ENCODE assay signal across 23 cellular contexts in genomic region chr7:69062020-69062760, GRCh38.
DNase-seq lines count a peak whose midpoint lies in the region; ATAC-seq and TF ChIP-seq lines count a peak whose summit lies in the region.
"Had no signal": no experiment of that assay in that cellular context is flagged by ENCODE, and none has a peak within 500 bp of the region (broad histone marks: within the 10 kb centered on the region; RNA-seq: fewer than 3 reads in every experiment).

No MANE protein-coding gene starts in this region.

- no peak for ATAC-seq in IMR-90 (ENCODE audit: low read depth)
- no peak for ATAC-seq in GM18517 (IDR thresholded peaks at IDR 0.05; ENCODE audit: unreplicated experiment)
- ATAC-seq: esophagus mucosa; heart left ventricle; Right ventricle myocardium inferior; stimulated activated naive B cell treated with anti-CD40 and anti-IgM and Interleukin-4, amounts not matched to agents 10 μg/mL and 1 μg/mL and 100 μg/mL, for 72 hours had no signal

- H3K79me1 ChIP-seq in IMR-90 (ENCODE audit: low read depth in 1 of 2, low read length in 2 of 2) = no peaks in the 10 kb centered on the region

- no peak overlapping the region for H3K27ac ChIP-seq in IMR-90 (ENCODE audit: insufficient read depth, low read length)
- no peak overlapping the region for H3K27ac ChIP-seq in endodermal cell (ENCODE audit: low read depth, low read length)
- H3K27ac ChIP-seq in osteoblast (ENCODE audit: low read depth, low read length) = no peak overlapping the region
- H3K27ac ChIP-seq: heart left ventricle, neutrophil, thoracic aorta had no signal

- no peak overlapping the region for H3K4ac ChIP-seq in IMR-90 (ENCODE audit: low read depth, low read length)

- no peak overlapping the region for H4K5ac ChIP-seq in IMR-90 (ENCODE audit: low read depth, low read length)

- peaks cover 6% of the 10 kb centered on the region for H3K36me3 Mint-ChIP-seq in endodermal cell (ENCODE audit: low read depth)
- H3K36me3 Mint-ChIP-seq: activated CD4-positive, alpha-beta memory T cell treated with anti-CD3 and anti-CD28 coated beads for 36 hours; stimulated activated naive B cell treated with anti-CD40 and anti-IgM and Interleukin-4, amounts not matched to agents 10 μg/mL and 1 μg/mL and 100 μg/mL, for 72 hours had no signal

- H2AK5ac ChIP-seq in IMR-90 (ENCODE audit: low read depth, low read length) = no peak overlapping the region

- H3K9me3 ChIP-seq in IMR-90 (ENCODE audit: control insufficient read depth, insufficient read depth, low read length) (peaks cover 15% of the 10 kb centered on the region), endodermal cell (ENCODE audit: control insufficient read depth, low read length) (peaks cover 45% of the 10 kb centered on the region), osteoblast (ENCODE audit: low read depth, low read length) (no peaks in the 10 kb centered on the region)
- H3K9me3 ChIP-seq: neutrophil, thoracic aorta had no signal

- CTCF ChIA-PET in IMR-90 (lab: Yijun Ruan, JAX) = no interaction called here

- TF ChIP-seq CTCF in IMR-90 (conservative IDR thresholded peaks at IDR 0.05; ENCODE audit: low read depth, low read length) (no peak), endodermal cell (conservative IDR thresholded peaks at IDR 0.05) (no peak), fibroblast of villous mesenchyme (IDR thresholded peaks at IDR 0.05; ENCODE audit: insufficient read depth, low read depth, low read length) (no peak), osteoblast (IDR thresholded peaks at IDR 0.05; ENCODE audit: extremely low read depth, low read depth, low read length) (no peak), lower leg skin (IDR thresholded peaks at IDR 0.05) (no peak)

- no peak overlapping the region for H2AK9ac ChIP-seq in IMR-90 (replicated peaks; ENCODE audit: low read depth, low read length, poor library complexity)

- intact Hi-C loops in IMR-90 (cut with micrococcal nuclease) (no loop called here), lower leg skin (cut with DNase I; ENCODE audit: low total_unique reads) (no loop called here)

- H3K56ac ChIP-seq in IMR-90 (ENCODE audit: extremely low read depth, insufficient read depth, low read length) = no peak overlapping the region

- H3K9ac ChIP-seq in IMR-90 (ENCODE audit: low read depth, low read length) (no peak overlapping the region), endodermal cell (ENCODE audit: extremely low read depth, low read length, poor library complexity, severe bottlenecking) (no peak overlapping the region)

- H2AFZ ChIP-seq in IMR-90 (replicated peaks; ENCODE audit: low read length, poor library complexity) (no peak overlapping the region), osteoblast (ENCODE audit: low read length) (no peak overlapping the region)

- no peak overlapping the region for H4K8ac ChIP-seq in IMR-90 (ENCODE audit: low read depth in 2 of 2, low read length in 2 of 2)

- no peaks in the 10 kb centered on the region for H3K27me3 ChIP-seq in IMR-90 (ENCODE audit: control insufficient read depth, insufficient read depth, low read length)
- no peaks in the 10 kb centered on the region for H3K27me3 ChIP-seq in endodermal cell (ENCODE audit: control insufficient read depth, insufficient read depth, low read length, poor library complexity, severe bottlenecking)
- H3K27me3 ChIP-seq in osteoblast (ENCODE audit: insufficient read depth, low read length) = no peaks in the 10 kb centered on the region
- H3K27me3 ChIP-seq: heart left ventricle, neutrophil had no signal

- H3K4me3 ChIP-seq in IMR-90 (ENCODE audit: insufficient read depth, low read depth, low read length) (no peak overlapping the region), endodermal cell (ENCODE audit: low read length) (peak overlapping the region; percentile 38), fibroblast of villous mesenchyme (ENCODE audit: low read depth, low read length) (no peak overlapping the region), osteoblast (ENCODE audit: insufficient read depth, low read length) (no peak overlapping the region), lower leg skin (ENCODE audit: low read depth, poor library complexity, severe bottlenecking) (no peak overlapping the region)
- H3K4me3 ChIP-seq: heart left ventricle, thoracic aorta had no signal

- H3K4me2 ChIP-seq in IMR-90 (ENCODE audit: low read depth, low read length) (no peak overlapping the region), osteoblast (ENCODE audit: insufficient read depth, low read length) (no peak overlapping the region)

- H2BK5ac ChIP-seq in IMR-90 (ENCODE audit: low read depth, low read length, poor library complexity, severe bottlenecking) = no peak overlapping the region

- TF ChIP-seq RAD21 in IMR-90 (IDR thresholded peaks at IDR 0.05; ENCODE audit: low read length) = no peak

- H4K91ac ChIP-seq in IMR-90 (ENCODE audit: insufficient read depth, low read depth, low read length) = no peak overlapping the region

- no CpG with 5 or more reads among the region's 19 CpGs for WGBS in IMR-90 (ENCODE audit: extremely low coverage in 2 of 2, insufficient read length in 1 of 2), 2 experiments
- WGBS in endodermal cell (ENCODE audit: insufficient coverage in 1 of 2, insufficient read length in 1 of 2), 2 experiments = 93 to 99% methylated on average over 8 to 19 of the region's 19 CpGs
- WGBS in lower leg skin, 2 donors = 90 to 96% methylated on average over 19 of the region's 19 CpGs

- H3K23ac ChIP-seq in IMR-90 (ENCODE audit: low read depth, low read length) = no peak overlapping the region

- peaks cover 29% of the 10 kb centered on the region for H3K9me3 Mint-ChIP-seq in endodermal cell

- no peaks in the 10 kb centered on the region for H4K20me1 ChIP-seq in IMR-90 (ENCODE audit: insufficient read depth, low read length)
- H4K20me1 ChIP-seq in osteoblast (ENCODE audit: insufficient read depth, low read length) = no peaks in the 10 kb centered on the region

- H3K9me1 ChIP-seq in IMR-90 (ENCODE audit: insufficient read depth, low read length) = no peaks in the 10 kb centered on the region

- BruUV-seq in IMR-90 (replicated peaks; lab: Mats Ljungman, UMichigan) = no TSS peak

- DNase-seq in IMR-90 (peak; percentile 37), endodermal cell (no peak), fibroblast of villous mesenchyme (ENCODE audit: low read depth) (peak; percentile 50), putamen (ENCODE audit: low spot score) (no peak), osteoblast (ENCODE audit: insufficient read length, low spot score, missing footprints) (no peak), lower leg skin (ENCODE audit: low spot score in 2 of 2) (no peak)
- DNase-seq: activated B cell treated with CpG ODN at 0.5 μM for 24 hours; activated CD4-positive, alpha-beta memory T cell treated with anti-CD3 and anti-CD28 coated beads for 36 hours; activated effector memory CD4-positive, alpha-beta T cell treated with anti-CD3 and anti-CD28 coated beads, Interleukin-2, amount 50 U/mL, for 16 hours; DMS79; heart left ventricle; NCI-H2081; small intestine; stimulated activated CD4-positive, alpha-beta T cell treated with anti-CD3 and anti-CD28 coated beads, Interleukin-2, amount 100 ng/mL, for 48 hours; stimulated activated naive B cell treated with anti-CD40 and anti-IgM and Interleukin-4, amounts not matched to agents 10 μg/mL and 1 μg/mL and 100 μg/mL, for 72 hours; T1000 had no signal

- peaks cover 2% of the 10 kb centered on the region for H3K27me3 Mint-ChIP-seq in endodermal cell (ENCODE audit: insufficient read depth)
- H3K27me3 Mint-ChIP-seq: activated B cell treated with CpG ODN at 0.5 μM for 24 hours; activated CD4-positive, alpha-beta memory T cell treated with anti-CD3 and anti-CD28 coated beads for 36 hours; dendritic cell treated with granulocyte-macrophage colony-stimulating factor and Interleukin-4, amounts not matched to agents 40 ng/mL and 50 ng/mL, for 4 days had no signal

- no peak overlapping the region for H2BK20ac ChIP-seq in IMR-90 (ENCODE audit: low read depth, low read length)

- no peak overlapping the region for H2BK15ac ChIP-seq in IMR-90 (ENCODE audit: low read depth, low read length)

- in situ Hi-C loops in IMR-90 (cut with MboI; ENCODE audit: low sequenced_read_pairs) = no loop called here

- dilution Hi-C loops in IMR-90 (cut with HindIII; ENCODE audit: low sequenced_read_pairs, unreplicated experiment) = no loop called here

- no peak overlapping the region for H3K18ac ChIP-seq in IMR-90 (ENCODE audit: low read depth, low read length)

- H3K4me1 ChIP-seq in IMR-90 (ENCODE audit: control insufficient read depth, insufficient read depth, low read length) = no peaks in the 10 kb centered on the region
- no peaks in the 10 kb centered on the region for H3K4me1 ChIP-seq in endodermal cell (ENCODE audit: control insufficient read depth, insufficient read depth, low read length)
- no peaks in the 10 kb centered on the region for H3K4me1 ChIP-seq in osteoblast (ENCODE audit: insufficient read depth, low read length)
- H3K4me1 ChIP-seq: heart left ventricle had no signal

- no peak overlapping the region for H3K27ac Mint-ChIP-seq in endodermal cell
- H3K27ac Mint-ChIP-seq: activated B cell treated with CpG ODN at 0.5 μM for 24 hours; activated CD4-positive, alpha-beta memory T cell treated with anti-CD3 and anti-CD28 coated beads for 36 hours; B cell; dendritic cell treated with granulocyte-macrophage colony-stimulating factor and Interleukin-4, amounts not matched to agents 40 ng/mL and 50 ng/mL, for 4 days; stimulated activated naive B cell treated with anti-CD40 and anti-IgM and Interleukin-4, amounts not matched to agents 10 μg/mL and 1 μg/mL and 100 μg/mL, for 72 hours had no signal

- no peaks in the 10 kb centered on the region for H3K79me2 ChIP-seq in osteoblast (ENCODE audit: insufficient read depth, low read length)

- H3K4me1 Mint-ChIP-seq in endodermal cell = peaks cover 11% of the 10 kb centered on the region
- H3K4me1 Mint-ChIP-seq: activated B cell treated with CpG ODN at 0.5 μM for 24 hours; B cell; stimulated activated naive B cell treated with anti-CD40 and anti-IgM and Interleukin-4, amounts not matched to agents 10 μg/mL and 1 μg/mL and 100 μg/mL, for 72 hours had no signal

- H3K4me3 Mint-ChIP-seq in endodermal cell = no peak overlapping the region
- H3K4me3 Mint-ChIP-seq: activated B cell treated with CpG ODN at 0.5 μM for 24 hours; activated CD4-positive, alpha-beta memory T cell treated with anti-CD3 and anti-CD28 coated beads for 36 hours; B cell; dendritic cell treated with granulocyte-macrophage colony-stimulating factor and Interleukin-4, amounts not matched to agents 40 ng/mL and 50 ng/mL, for 4 days; stimulated activated naive B cell treated with anti-CD40 and anti-IgM and Interleukin-4, amounts not matched to agents 10 μg/mL and 1 μg/mL and 100 μg/mL, for 72 hours had no signal

- no peak overlapping the region for H2BK120ac ChIP-seq in IMR-90 (ENCODE audit: low read depth, low read length)

- POLR2A ChIA-PET in IMR-90 (lab: Charles Lee; ENCODE audit: unreplicated experiment) = no interaction called here

- H3K36me3 ChIP-seq in IMR-90 (ENCODE audit: control insufficient read depth, insufficient read depth, low read length) (no peaks in the 10 kb centered on the region), endodermal cell (ENCODE audit: control insufficient read depth, insufficient read depth, low read length) (no peaks in the 10 kb centered on the region), osteoblast (ENCODE audit: insufficient read depth, low read length) (no peaks in the 10 kb centered on the region)
- H3K36me3 ChIP-seq: heart left ventricle, neutrophil, thoracic aorta had no signal

- TF ChIP-seq POLR2A in IMR-90 (IDR thresholded peaks at IDR 0.05; ENCODE audit: low read depth, low read length) = no peak
- no peak for TF ChIP-seq POLR2A in lower leg skin (IDR thresholded peaks at IDR 0.05)

- H3K14ac ChIP-seq in IMR-90 (replicated peaks; ENCODE audit: low read depth, low read length) = no peak overlapping the region

Comparison
In these comparisons a context has a peak if more than half of its experiments do, and no peak if none do; other contexts are left out.
1. DNase-seq: peak in IMR-90 (single experiment) and fibroblast of villous mesenchyme (single experiment); none in endodermal cell (single experiment), putamen (single experiment), osteoblast (single experiment) and lower leg skin (0 of 2).